ENCODE assay signal across 17 cellular contexts in the genomic region with DNA sequence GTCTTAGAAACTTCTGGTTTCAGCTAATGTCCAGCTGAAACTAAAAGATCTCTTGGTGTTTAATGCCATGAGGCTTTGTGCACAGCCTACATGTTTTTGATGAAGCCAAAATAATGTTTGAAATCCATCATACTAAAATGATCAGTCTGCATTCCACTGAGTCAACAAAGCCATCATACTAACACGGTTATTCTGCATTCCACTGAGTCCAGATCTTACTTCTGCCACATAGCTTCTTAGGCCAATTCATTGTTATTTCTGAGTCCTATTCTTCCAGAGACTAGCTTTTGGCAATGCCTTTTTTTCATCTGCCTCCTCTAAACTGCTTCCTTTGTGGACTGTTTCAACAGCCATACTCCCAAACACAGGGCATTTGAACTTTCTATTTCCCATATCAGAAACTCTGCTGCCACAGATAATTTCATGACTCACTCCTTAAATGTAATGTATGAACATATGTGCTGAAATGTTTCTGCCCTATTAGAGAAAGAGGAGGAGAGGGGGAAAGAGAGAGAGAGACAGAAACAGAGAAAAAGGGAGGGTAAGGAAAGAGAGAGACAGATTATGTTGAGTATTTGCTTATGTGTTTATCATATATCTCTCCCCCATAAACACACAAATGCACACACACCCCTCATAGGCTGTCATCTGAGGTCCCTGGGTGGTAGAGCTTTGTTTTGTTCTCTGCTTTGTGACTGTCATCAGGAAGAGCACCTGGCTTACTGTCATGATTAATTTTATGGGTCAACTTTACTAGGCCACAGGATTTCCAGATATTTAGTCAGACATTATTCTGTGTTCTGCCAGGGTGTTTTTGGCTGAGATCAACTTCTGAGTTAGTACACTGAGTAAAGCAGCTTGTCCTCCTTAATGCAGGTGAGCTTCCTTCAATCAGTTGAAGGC.
DNase-seq lines count a peak whose midpoint lies in the region; ATAC-seq, FAIRE-seq and TF ChIP-seq lines count a peak whose summit lies in the region.
"Had no signal": no experiment of that assay in that cellular context is flagged by ENCODE, and none has a peak within 500 bp of the region (broad histone marks: within the 10 kb centered on the region; RNA-seq: fewer than 3 reads in every experiment).

No MANE protein-coding gene starts in this region.

- no peak for FAIRE-seq in urothelium cell line (lab: Jason Lieb, UNC)
- FAIRE-seq: D721Med, HTR-8/SVneo had no signal

- H3K9me2 ChIP-seq in MM.1S (replicated peaks; ENCODE audit: insufficient read depth, low read length), result no peaks in the 10 kb centered on the region

- no peak overlapping the region for H2BK12ac ChIP-seq in mesenchymal stem cell (ENCODE audit: low read length in 2 of 2)

- ATAC-seq in left cardiac atrium, result no peak
- no peak for ATAC-seq in HG03571 (IDR thresholded peaks at IDR 0.05; ENCODE audit: unreplicated experiment)
- ATAC-seq: left lobe of liver had no signal

- no peak overlapping the region for H2BK5ac ChIP-seq in mesenchymal stem cell (ENCODE audit: low read depth, low read length, poor library complexity, severe bottlenecking)

- H3K79me2 ChIP-seq in ACC112 (ENCODE audit: control insufficient read depth, insufficient read depth, low read length, unreplicated experiment), result no peaks in the 10 kb centered on the region
- no peaks in the 10 kb centered on the region for H3K79me2 ChIP-seq in MM.1S (ENCODE audit: low read length)

- H4K8ac ChIP-seq in mesenchymal stem cell (ENCODE audit: low read length), result no peak overlapping the region

- H2BK15ac ChIP-seq in mesenchymal stem cell (ENCODE audit: low read depth, poor library complexity, severe bottlenecking), result no peak overlapping the region

- DNase-seq in MM.1S (peak; percentile 21), cerebellar cortex (ENCODE audit: low spot score) (peak; percentile 84), mesenchymal stem cell (peak; percentile 36), urothelium cell line (ENCODE audit: low spot score) (no peak), SKM-1 treated with dmso at 0.1 percent for 144 hours (lab: John Stamatoyannopoulos, UW; ENCODE audit: unreplicated experiment) (no peak), left cardiac atrium (no peak)
- DNase-seq: activated CD4-positive, alpha-beta T cell treated with anti-CD3 and anti-CD28 coated beads, Interleukin-2, amount 10 ng/mL, durations not matched to agents 24 days and 14 days; activated naive CD8-positive, alpha-beta T cell treated with anti-CD3 and anti-CD28 coated beads for 36 hours; naive B cell; SHP77; stimulated activated CD4-positive, alpha-beta T cell treated with anti-CD3 and anti-CD28 coated beads, Interleukin-2, amount 100 ng/mL, for 48 hours had no signal

- no peaks in the 10 kb centered on the region for H3K9me3 ChIP-seq in MM.1S (replicated peaks; ENCODE audit: insufficient read depth, low read length)
- H3K9me3 ChIP-seq in mesenchymal stem cell (ENCODE audit: control insufficient read depth, low read length), result no peaks in the 10 kb centered on the region
- H3K9me3 ChIP-seq: right atrium auricular region had no signal

- no peak for TF ChIP-seq CTCF in MM.1S (IDR thresholded peaks at IDR 0.05; ENCODE audit: low read length)

- H3K4me3 ChIP-seq in ACC112 (ENCODE audit: low read depth, low read length) (no peak overlapping the region), MM.1S (ENCODE audit: low read length) (no peak overlapping the region), mesenchymal stem cell (ENCODE audit: insufficient read depth in 1 of 2, low read depth in 1 of 2, low read length in 2 of 2) (no peak overlapping the region)
- H3K4me3 ChIP-seq: right atrium auricular region had no signal

- H2BK120ac ChIP-seq in mesenchymal stem cell (ENCODE audit: low read depth, low read length), result no peak overlapping the region

- no peaks in the 10 kb centered on the region for H3K79me1 ChIP-seq in mesenchymal stem cell (replicated peaks; ENCODE audit: low read length, poor library complexity, severe bottlenecking)

- H3K36me3 ChIP-seq in ACC112 (ENCODE audit: insufficient read depth, low read length) (no peaks in the 10 kb centered on the region), MM.1S (replicated peaks; ENCODE audit: insufficient read depth, low read length) (no peaks in the 10 kb centered on the region), mesenchymal stem cell (ENCODE audit: control insufficient read depth in 1 of 2, insufficient read depth in 2 of 2, low read depth in 1 of 2, low read length in 2 of 2) (no peaks in the 10 kb centered on the region)
- H3K36me3 ChIP-seq: right atrium auricular region had no signal

- H3K4me2 ChIP-seq in MM.1S (ENCODE audit: low read depth, low read length) (peak overlapping the region; percentile 33; the same call in 1 of the 2 replicates), mesenchymal stem cell (ENCODE audit: low read length, poor library complexity, severe bottlenecking) (no peak overlapping the region)

- H3K27me3 ChIP-seq in ACC112 (ENCODE audit: insufficient read depth, low read length) (no peaks in the 10 kb centered on the region), MM.1S (replicated peaks; ENCODE audit: insufficient read depth, low read length) (no peaks in the 10 kb centered on the region), mesenchymal stem cell (ENCODE audit: control insufficient read depth in 1 of 2, insufficient read depth in 1 of 2, low read length in 2 of 2) (no peaks in the 10 kb centered on the region)
- H3K27me3 ChIP-seq: right atrium auricular region had no signal

- H2AK5ac ChIP-seq in mesenchymal stem cell (ENCODE audit: low read length, severe bottlenecking), result no peak overlapping the region

- no peak overlapping the region for H3K14ac ChIP-seq in mesenchymal stem cell (ENCODE audit: low read length in 2 of 2)

- H3K4me1 ChIP-seq in ACC112 (ENCODE audit: control insufficient read depth, insufficient read depth, low read length, unreplicated experiment) (peaks cover 40% of the 10 kb centered on the region), MM.1S (ENCODE audit: low read length) (peaks cover 37% of the 10 kb centered on the region), mesenchymal stem cell (ENCODE audit: control insufficient read depth, insufficient read depth, low read depth, low read length) (no peaks in the 10 kb centered on the region)
- H3K4me1 ChIP-seq: right atrium auricular region had no signal

- intact Hi-C loops in left cardiac atrium (cut with DNase I), result no loop called here

- H3K27ac ChIP-seq in ACC112 (ENCODE audit: low read depth, low read length) (peak overlapping the region; percentile 21; the same call in 1 of the 2 replicates), MM.1S (ENCODE audit: low read length) (peak overlapping the region; percentile 55; the same call in 1 of the 2 replicates), mesenchymal stem cell (ENCODE audit: low read length, poor library complexity, severe bottlenecking) (no peak overlapping the region)
- H3K27ac ChIP-seq: right atrium auricular region had no signal

- H3F3A ChIP-seq in MM.1S (ENCODE audit: insufficient read depth, low read length), result peaks cover 38% of the 10 kb centered on the region

- H3K9ac ChIP-seq in MM.1S (ENCODE audit: low read length) (no peak overlapping the region), mesenchymal stem cell (ENCODE audit: low read length) (no peak overlapping the region)

- H2AFZ ChIP-seq in ACC112 (ENCODE audit: low read length, unreplicated experiment) (peak overlapping the region; percentile 79), MM.1S (ENCODE audit: low read length) (peak overlapping the region; percentile 45), mesenchymal stem cell (ENCODE audit: low read depth, low read length) (no peak overlapping the region)

- WGBS in mesenchymal stem cell, result 79% methylated on average over 1 of the region's 1 CpG

- H3K4ac ChIP-seq in mesenchymal stem cell (ENCODE audit: low read depth in 1 of 2, low read length in 2 of 2), result no peak overlapping the region

- no peak overlapping the region for H3K23ac ChIP-seq in mesenchymal stem cell (ENCODE audit: low read length in 2 of 2)

- no peak overlapping the region for H4K91ac ChIP-seq in mesenchymal stem cell (ENCODE audit: low read length)

- H3K18ac ChIP-seq in mesenchymal stem cell (ENCODE audit: low read depth in 1 of 2, low read length in 2 of 2), result no peak overlapping the region

- no peaks in the 10 kb centered on the region for H4K20me1 ChIP-seq in MM.1S (ENCODE audit: insufficient read depth, low read length)

Comparison
In these comparisons a context has a peak if more than half of its experiments do, and no peak if none do; other contexts are left out.
1. DNase-seq: peak in MM.1S (single experiment), cerebellar cortex (single experiment) and mesenchymal stem cell (single experiment); none in urothelium cell line (single experiment), SKM-1 treated with dmso at 0.1 percent for 144 hours (single experiment) and left cardiac atrium (single experiment).